ENCODE assay signal across 24 cellular contexts in the genomic region with DNA sequence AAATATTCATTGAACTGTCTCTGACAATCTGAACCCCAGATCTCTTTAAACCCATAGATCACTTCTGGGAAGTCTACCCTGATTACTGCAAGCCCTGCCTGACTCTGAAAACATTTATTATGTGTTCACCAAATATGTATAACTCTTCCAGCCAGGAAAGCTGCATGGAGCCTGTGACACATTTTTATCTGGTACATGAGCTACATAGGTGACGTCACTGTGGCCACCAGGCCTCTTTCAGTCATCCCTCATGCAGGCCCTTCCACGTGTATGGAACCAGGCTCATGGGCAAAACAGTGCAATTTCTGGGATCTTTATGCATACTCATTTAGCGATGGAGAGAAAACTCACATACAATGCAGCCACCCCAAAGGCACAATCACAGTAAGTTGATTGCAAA.
DNase-seq lines count a peak whose midpoint lies in the region; ATAC-seq and FAIRE-seq lines count a peak whose summit lies in the region.
"Had no signal": no experiment of that assay in that cellular context is flagged by ENCODE, and none has a peak within 500 bp of the region (broad histone marks: within the 10 kb centered on the region; RNA-seq: fewer than 3 reads in every experiment).

No MANE protein-coding gene starts in this region.

- peak overlapping the region; percentile 4; the same call in 1 of the 2 replicates for H3K4me3 ChIP-seq in iPS-18c (ENCODE audit: insufficient read depth, low read depth, low read length)
- H3K4me3 ChIP-seq: A549; BLaER1 treated with 17β-estradiol and CSF1 and Interleukin-3, amounts not matched to agents 10 nM and 100 nM; HAP-1 had no signal

- DNase-seq in Daoy (ENCODE audit: low read depth) (peak; percentile 49), HTR-8/SVneo (ENCODE audit: insufficient read length, low spot score) (peak; percentile 6), RPMI7951 (ENCODE audit: low read depth) (peak; percentile 9), activated T-cell treated with anti-CD3 and anti-CD28 coated beads for 4 hours (no peak)
- no peak for DNase-seq in activated CD4-positive, alpha-beta T cell treated with anti-CD3 and anti-CD28 coated beads, Interleukin-2, amount 50 U/mL, for 48 hours
- DNase-seq: 8988T; ACHN; AML-193; BE2C; CD4-positive, alpha-beta T cell; CD8-positive, alpha-beta memory T cell; DMS 273 treated with DMSO at 0.1 percent for 48 hours; DMS79; GF-D8; GOT3 had no signal

- H3K9me3 ChIP-seq in iPS-18c (ENCODE audit: control insufficient read depth, insufficient read depth, low read length) = peaks cover 21% of the 10 kb centered on the region
- H3K9me3 ChIP-seq: BE2C, HAP-1 had no signal

- no peak for FAIRE-seq in HTR-8/SVneo (lab: Jason Lieb, UNC)
- FAIRE-seq: A549, D721Med, GM12891, GM18507, H54 had no signal

- no peak for ATAC-seq in HG03457 (IDR thresholded peaks at IDR 0.05; ENCODE audit: unreplicated experiment)
- ATAC-seq: A549 had no signal

Comparison
In these comparisons a context has a peak if more than half of its experiments do, and no peak if none do; other contexts are left out.
1. DNase-seq: peak in Daoy (single experiment), HTR-8/SVneo (single experiment) and RPMI7951 (single experiment); none in activated T-cell treated with anti-CD3 and anti-CD28 coated beads for 4 hours (single experiment) and activated CD4-positive, alpha-beta T cell treated with anti-CD3 and anti-CD28 coated beads, Interleukin-2, amount 50 U/mL, for 48 hours (0 of 2).